In genomic region chr18:79117380-79117779, GRCh38 we compare ENCODE assay signal across 20 cellular contexts.
"Had no signal": no experiment of that assay in that cellular context is flagged by ENCODE, and none has a peak within 500 bp of the region (broad histone marks: within the 10 kb centered on the region; RNA-seq: fewer than 3 reads in every experiment).

No MANE protein-coding gene starts in this region.

- H3K4me1 ChIP-seq: parathyroid adenoma, tibial artery, uterus had no signal

- H3K27me3 Mint-ChIP-seq: activated CD4-positive, alpha-beta T cell treated with anti-CD3 and anti-CD28 coated beads, Interleukin-2, amount 10 ng/mL, durations not matched to agents 24 days and 14 days; activated CD8-positive, alpha-beta T cell treated with anti-CD3 and anti-CD28 coated beads for 36 hours; activated T-cell treated with anti-CD3 and anti-CD28 coated beads, Interleukin-2, amount 50 U/mL, for 24 hours; brain; natural killer cell treated with Interleukin-12 subunit alpha and Interleukin-12 subunit beta and Interleukin-15 and Interleukin-18, amount 100 ng/mL, for 72 hours had no signal

- H3K9me3 Mint-ChIP-seq: activated CD4-positive, alpha-beta T cell treated with anti-CD3 and anti-CD28 coated beads, Interleukin-2, amount 10 ng/mL, durations not matched to agents 24 days and 14 days; activated T-cell treated with anti-CD3 and anti-CD28 coated beads, Interleukin-2, amount 50 U/mL, for 24 hours; activated T-helper 2 cell treated with anti-CD3 and anti-CD28 coated beads, Interferon-gamma antibody, Interleukin-2, Interleukin-4, amounts not matched to agents 10 μg/mL and 5 μg/mL and 100 μg/mL, durations not matched to agents 14 hours and 24 hours and 36 hours; mesothelial cell of epicardium; natural killer cell treated with Interleukin-12 subunit alpha and Interleukin-12 subunit beta and Interleukin-15 and Interleukin-18, amount 100 ng/mL, for 72 hours had no signal

- H3K27ac ChIP-seq: epithelial cell of prostate, parathyroid adenoma, tibial artery, uterus had no signal

- H3K4me3 Mint-ChIP-seq: activated CD4-positive, alpha-beta T cell treated with anti-CD3 and anti-CD28 coated beads, Interleukin-2, amount 10 ng/mL, durations not matched to agents 24 days and 14 days; activated CD8-positive, alpha-beta T cell treated with anti-CD3 and anti-CD28 coated beads for 36 hours; activated T-cell treated with anti-CD3 and anti-CD28 coated beads, Interleukin-2, amount 50 U/mL, for 24 hours; brain; endodermal cell; mesothelial cell of epicardium; natural killer cell treated with Interleukin-12 subunit alpha and Interleukin-12 subunit beta and Interleukin-15 and Interleukin-18, amount 100 ng/mL, for 72 hours had no signal

- ATAC-seq: activated CD8-positive, alpha-beta T cell treated with anti-CD3 and anti-CD28 coated beads for 36 hours; natural killer cell treated with Interleukin-12 subunit alpha and Interleukin-12 subunit beta and Interleukin-15 and Interleukin-18, amount 100 ng/mL, for 72 hours; stimulated activated naive CD8-positive, alpha-beta T cell treated with anti-CD3 and anti-CD28 coated beads, Interleukin-15, Interleukin-2, amounts not matched to agents 100 U/mL and 50 U/mL, for 24 hours had no signal

- H3K9me3 ChIP-seq: tibial artery, uterus had no signal

- H3K4me3 ChIP-seq: lung, tibial artery, uterus had no signal

- H3K27me3 ChIP-seq: tibial artery, uterus had no signal

- H3K36me3 ChIP-seq: uterus had no signal

- DNase-seq: activated CD4-positive, alpha-beta T cell treated with anti-CD3 and anti-CD28 coated beads, Interleukin-2, amount 10 ng/mL, durations not matched to agents 24 days and 14 days; activated CD8-positive, alpha-beta T cell treated with anti-CD3 and anti-CD28 coated beads for 36 hours; activated naive CD4-positive, alpha-beta T cell treated with Interleukin-2 at 50 U/mL for 16 hours; activated T-cell treated with anti-CD3 and anti-CD28 coated beads, Interleukin-2, amount 50 U/mL, for 24 hours; anterior cingulate cortex; caudate nucleus; endodermal cell; stimulated activated naive CD8-positive, alpha-beta T cell treated with anti-CD3 and anti-CD28 coated beads, Interleukin-15, Interleukin-2, amounts not matched to agents 100 U/mL and 50 U/mL, for 24 hours; substantia nigra; T-helper 1 cell; T1000; tibial artery; uterus had no signal

- H3K4me1 Mint-ChIP-seq: activated CD4-positive, alpha-beta T cell treated with anti-CD3 and anti-CD28 coated beads, Interleukin-2, amount 10 ng/mL, durations not matched to agents 24 days and 14 days; brain; endodermal cell; mesothelial cell of epicardium had no signal

- H3K36me3 Mint-ChIP-seq: natural killer cell treated with Interleukin-12 subunit alpha and Interleukin-12 subunit beta and Interleukin-15 and Interleukin-18, amount 100 ng/mL, for 72 hours had no signal

- H3K27ac Mint-ChIP-seq: activated CD4-positive, alpha-beta T cell treated with anti-CD3 and anti-CD28 coated beads, Interleukin-2, amount 10 ng/mL, durations not matched to agents 24 days and 14 days; activated CD8-positive, alpha-beta T cell treated with anti-CD3 and anti-CD28 coated beads for 36 hours; activated T-cell treated with anti-CD3 and anti-CD28 coated beads, Interleukin-2, amount 50 U/mL, for 24 hours; activated T-helper 2 cell treated with anti-CD3 and anti-CD28 coated beads, Interferon-gamma antibody, Interleukin-2, Interleukin-4, amounts not matched to agents 10 μg/mL and 5 μg/mL and 100 μg/mL, durations not matched to agents 14 hours and 24 hours and 36 hours; brain; endodermal cell; mesothelial cell of epicardium; natural killer cell treated with Interleukin-12 subunit alpha and Interleukin-12 subunit beta and Interleukin-15 and Interleukin-18, amount 100 ng/mL, for 72 hours had no signal
